15 cellular contexts compared by ENCODE assay signal in the genomic region with DNA sequence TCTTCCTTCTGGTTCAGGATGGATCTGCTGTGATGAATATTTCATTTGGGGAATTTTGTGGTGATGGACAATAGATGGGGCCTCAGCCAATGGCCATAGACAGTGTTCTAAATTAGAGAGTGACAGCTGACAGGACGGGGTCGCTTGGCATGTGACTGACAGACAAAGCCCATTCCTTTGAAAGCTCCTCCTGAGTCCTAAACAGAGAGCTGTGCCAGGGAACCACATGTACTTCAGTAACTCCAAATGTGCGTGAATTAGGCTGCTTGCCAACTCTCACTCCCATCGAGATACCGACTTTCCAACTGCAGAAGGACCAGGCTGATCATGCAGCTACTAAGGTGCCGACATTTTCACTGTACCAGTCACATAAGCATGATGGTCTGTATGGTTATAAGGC.
DNase-seq lines count a peak whose midpoint lies in the region; TF ChIP-seq lines count a peak whose summit lies in the region.
"Had no signal": no experiment of that assay in that cellular context is flagged by ENCODE, and none has a peak within 500 bp of the region (broad histone marks: within the 10 kb centered on the region; RNA-seq: fewer than 3 reads in every experiment).

No MANE protein-coding gene starts in this region.

- 17% methylated on average over 6 of the region's 6 CpGs for WGBS in SK-N-SH (ENCODE audit: low lambda C conversion rate)

- no peak overlapping the region for H3K9ac ChIP-seq in SK-N-SH

- H3K27me3 ChIP-seq in SK-N-SH (ENCODE audit: insufficient read depth): no peaks in the 10 kb centered on the region

- CTCF ChIA-PET in SK-N-SH (lab: Yijun Ruan, JAX): interaction anchor here (1.0 kb wide), 1 partner anchor 15 kb away, joined by 3 read pairs; no protein-coding TSS in a partner anchor

- H3K9me3 ChIP-seq in KOPT-K1 (ENCODE audit: insufficient read depth, low read length, poor library complexity, severe bottlenecking): no peaks in the 10 kb centered on the region
- no peaks in the 10 kb centered on the region for H3K9me3 ChIP-seq in SK-N-SH
- H3K9me3 ChIP-seq: BE2C had no signal

- TF ChIP-seq CTCF in nephron progenitor cell (IDR thresholded peaks at IDR 0.05) (no peak), SK-N-SH (IDR thresholded peaks at IDR 0.05) (no peak)

- TF ChIP-seq EP300 in SK-N-SH (IDR thresholded peaks at IDR 0.05; ENCODE audit: borderline replicate concordance in 1 of 2, low read depth in 1 of 2, low read length in 1 of 2): no peak

- no peak overlapping the region for H3K4me3 Mint-ChIP-seq in nephron progenitor cell
- H3K4me3 Mint-ChIP-seq: CD4-positive, CD25-positive, alpha-beta regulatory T cell; CD8-positive, alpha-beta memory T cell; GM23338 had no signal

- H3K4me1 ChIP-seq in SK-N-SH (ENCODE audit: control insufficient read depth in 1 of 2, insufficient read depth in 2 of 2, low read depth in 1 of 2, low read length in 1 of 2): no peaks in the 10 kb centered on the region
- H3K4me1 ChIP-seq: BE2C had no signal

- H4K20me1 ChIP-seq in SK-N-SH (ENCODE audit: insufficient read depth): no peaks in the 10 kb centered on the region

- H3K4me1 Mint-ChIP-seq in nephron progenitor cell: peaks cover 77% of the 10 kb centered on the region
- H3K4me1 Mint-ChIP-seq: CD8-positive, alpha-beta memory T cell had no signal

- no peaks in the 10 kb centered on the region for H3K36me3 Mint-ChIP-seq in nephron progenitor cell (ENCODE audit: low read depth)
- H3K36me3 Mint-ChIP-seq: CD4-positive, CD25-positive, alpha-beta regulatory T cell had no signal

- H3K9me2 ChIP-seq in SK-N-SH: no peaks in the 10 kb centered on the region

- H2AFZ ChIP-seq in SK-N-SH (ENCODE audit: low read depth): no peak overlapping the region
- H2AFZ ChIP-seq: GM23338 had no signal

- no peak for TF ChIP-seq RAD21 in SK-N-SH (IDR thresholded peaks at IDR 0.05; ENCODE audit: low read length)

- no peaks in the 10 kb centered on the region for H3F3A ChIP-seq in SK-N-SH (replicated peaks; ENCODE audit: insufficient read depth)

- in situ Hi-C loops in G401 (cut with HindIII; ENCODE audit: low sequenced_read_pairs): no loop called here

- H3K27ac Mint-ChIP-seq in nephron progenitor cell: peak overlapping the region; percentile 71
- H3K27ac Mint-ChIP-seq: CD4-positive, CD25-positive, alpha-beta regulatory T cell; CD8-positive, alpha-beta memory T cell; GM23338 had no signal

- no peaks in the 10 kb centered on the region for H3K9me3 Mint-ChIP-seq in nephron progenitor cell
- H3K9me3 Mint-ChIP-seq: GM23338 had no signal

- H3K79me2 ChIP-seq in SK-N-SH (ENCODE audit: insufficient read depth): no peaks in the 10 kb centered on the region

- peaks cover 1% of the 10 kb centered on the region for H3K27me3 Mint-ChIP-seq in nephron progenitor cell (ENCODE audit: low read depth, poor library complexity)

- POLR2A ChIA-PET in SK-N-SH (lab: Yijun Ruan, JAX): no interaction called here

- no peak overlapping the region for H3K4me3 ChIP-seq in SK-N-SH (ENCODE audit: low read depth in 2 of 2, low read length in 1 of 2)
- H3K4me3 ChIP-seq: GM23338 had no signal

- H3K4me2 ChIP-seq in SK-N-SH: no peak overlapping the region
- H3K4me2 ChIP-seq: GM23338 had no signal

- DNase-seq in G401 (ENCODE audit: low spot score) (peak; percentile 74), cerebellar cortex (ENCODE audit: low spot score) (peak; percentile 67), nephron progenitor cell (no peak), SK-N-SH (no peak), T-helper 2 cell (no peak), NCI-H510A (lab: John Stamatoyannopoulos, UW) (no peak)
- DNase-seq: ACHN; BE2C; CD4-positive, CD25-positive, alpha-beta regulatory T cell; CD8-positive, alpha-beta memory T cell; COR-L47; GDM1; HCEC 1CT had no signal

- H3K36me3 ChIP-seq in KOPT-K1 (ENCODE audit: insufficient read depth, low read length) (no peaks in the 10 kb centered on the region), SK-N-SH (replicated peaks in 1 of 2; ENCODE audit: control insufficient read depth in 1 of 2, insufficient read depth in 2 of 2, low read length in 1 of 2) (no peaks in the 10 kb centered on the region)
- H3K36me3 ChIP-seq: BE2C had no signal

- H3K27ac ChIP-seq in KOPT-K1 (ENCODE audit: low read depth, low read length, poor library complexity, severe bottlenecking) (peak overlapping the region; percentile 9), SK-N-SH (ENCODE audit: low read depth in 2 of 2, low read length in 1 of 2) (no peak overlapping the region)

TF ChIP-seq in SK-N-SH, 30 proteins besides CTCF, POLR2A, EP300 and RAD21:
- TF ChIP-seq FOSL2 (IDR thresholded peaks at IDR 0.05; ENCODE audit: borderline replicate concordance, low read depth) (no peak), SIN3A (IDR thresholded peaks at IDR 0.05; ENCODE audit: borderline replicate concordance, low read depth, low read length) (no peak), YY1 (IDR thresholded peaks at IDR 0.05; ENCODE audit: low read depth) (no peak), MEF2A (IDR thresholded peaks at IDR 0.05; ENCODE audit: borderline replicate concordance, low read depth) (no peak), RCOR1 (IDR thresholded peaks at IDR 0.05; ENCODE audit: low read length) (no peak), FOXJ3 (CRISPR knock-in tag; IDR thresholded peaks at IDR 0.05) (no peak), RXRA (IDR thresholded peaks at IDR 0.05; ENCODE audit: borderline replicate concordance, low read depth) (no peak), MXI1 (IDR thresholded peaks at IDR 0.05; ENCODE audit: low read depth, low read length) (no peak), SMC3 (IDR thresholded peaks at IDR 0.05; ENCODE audit: low read depth, low read length) (no peak), TEAD4 (IDR thresholded peaks at IDR 0.05; ENCODE audit: borderline replicate concordance, insufficient read depth) (no peak), GATA2 (CRISPR knock-in tag; IDR thresholded peaks at IDR 0.05) (no peak), JUND (IDR thresholded peaks at IDR 0.05) (no peak), CHD2 (IDR thresholded peaks at IDR 0.05; ENCODE audit: low read length, partially characterized antibody) (no peak), ELF1 (IDR thresholded peaks at IDR 0.05) (no peak), NRF1 (IDR thresholded peaks at IDR 0.05; ENCODE audit: low read depth, low read length) (no peak)
- TF ChIP-seq, protein P1, sequence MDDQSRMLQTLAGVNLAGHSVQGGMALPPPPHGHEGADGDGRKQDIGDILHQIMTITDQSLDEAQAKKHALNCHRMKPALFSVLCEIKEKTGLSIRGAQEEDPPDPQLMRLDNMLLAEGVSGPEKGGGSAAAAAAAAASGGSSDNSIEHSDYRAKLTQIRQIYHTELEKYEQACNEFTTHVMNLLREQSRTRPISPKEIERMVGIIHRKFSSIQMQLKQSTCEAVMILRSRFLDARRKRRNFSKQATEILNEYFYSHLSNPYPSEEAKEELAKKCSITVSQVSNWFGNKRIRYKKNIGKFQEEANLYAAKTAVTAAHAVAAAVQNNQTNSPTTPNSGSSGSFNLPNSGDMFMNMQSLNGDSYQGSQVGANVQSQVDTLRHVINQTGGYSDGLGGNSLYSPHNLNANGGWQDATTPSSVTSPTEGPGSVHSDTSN (IDR thresholded peaks at IDR 0.05): no peak
- TF ChIP-seq, protein P2, sequence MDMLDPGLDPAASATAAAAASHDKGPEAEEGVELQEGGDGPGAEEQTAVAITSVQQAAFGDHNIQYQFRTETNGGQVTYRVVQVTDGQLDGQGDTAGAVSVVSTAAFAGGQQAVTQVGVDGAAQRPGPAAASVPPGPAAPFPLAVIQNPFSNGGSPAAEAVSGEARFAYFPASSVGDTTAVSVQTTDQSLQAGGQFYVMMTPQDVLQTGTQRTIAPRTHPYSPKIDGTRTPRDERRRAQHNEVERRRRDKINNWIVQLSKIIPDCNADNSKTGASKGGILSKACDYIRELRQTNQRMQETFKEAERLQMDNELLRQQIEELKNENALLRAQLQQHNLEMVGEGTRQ (IDR thresholded peaks at IDR 0.05; ENCODE audit: borderline replicate concordance, low read depth, low read length): no peak

Comparison
In these comparisons a context has a peak if more than half of its experiments do, and no peak if none do; other contexts are left out.
1. DNase-seq: peak in G401 (single experiment) and cerebellar cortex (single experiment); none in nephron progenitor cell (single experiment), SK-N-SH (single experiment), T-helper 2 cell (0 of 5) and NCI-H510A (single experiment).